ENCODE assay signal across 11 cellular contexts in genomic region chr1:40763742-40764532, GRCh38. TPM values are rescaled to one million over a fixed set of nuclear protein-coding genes. Genes with fewer than 3 reads are reported as not detected.
DNase-seq lines count a peak whose midpoint lies in the region; ATAC-seq and TF ChIP-seq lines count a peak whose summit lies in the region.
"Had no signal": no experiment of that assay in that cellular context is flagged by ENCODE, and none has a peak within 500 bp of the region (broad histone marks: within the 10 kb centered on the region; RNA-seq: fewer than 3 reads in every experiment).

No MANE protein-coding gene starts in this region.

- peak overlapping the region; percentile 22 for H3K27ac ChIP-seq in cardiac muscle cell
- no peak overlapping the region for H3K27ac ChIP-seq in right cardiac atrium (ENCODE audit: low read length)
- H3K27ac ChIP-seq: right atrium auricular region, tibial artery had no signal

- H3K27me3 Mint-ChIP-seq in activated naive CD8-positive, alpha-beta T cell treated with anti-CD3 and anti-CD28 coated beads for 36 hours, result no peaks in the 10 kb centered on the region
- H3K27me3 Mint-ChIP-seq in stimulated activated naive CD8-positive, alpha-beta T cell treated with anti-CD3 and anti-CD28 coated beads, Interleukin-15, Interleukin-2, amounts not matched to agents 100 ng/mL and 50 ng/mL, for 24 hours, result no peaks in the 10 kb centered on the region

- no peaks in the 10 kb centered on the region for H3K9me3 ChIP-seq in cardiac muscle cell (ENCODE audit: low read depth)
- H3K9me3 ChIP-seq in right cardiac atrium (ENCODE audit: control insufficient read depth, low read length), result no peaks in the 10 kb centered on the region
- H3K9me3 ChIP-seq: right atrium auricular region, tibial artery had no signal

- peaks cover 84% of the 10 kb centered on the region for H3K36me3 ChIP-seq in cardiac muscle cell

- DNase-seq in cardiac muscle cell (ENCODE audit: low read depth in 1 of 2, low spot score in 1 of 2) (no peak), right cardiac atrium (no peak), GM19240 (ENCODE audit: insufficient read length, low spot score) (no peak)
- DNase-seq in activated naive CD8-positive, alpha-beta T cell treated with anti-CD3 and anti-CD28 coated beads for 36 hours, result no peak
- DNase-seq: NCI-H1436, tibial artery had no signal

- intact Hi-C loops in right cardiac atrium (cut with DNase I), result loop anchor here in 1 of 4 donors (10.0 kb wide), 1 partner anchor 81 kb away; no protein-coding TSS in a partner anchor

- H3K4me3 ChIP-seq in cardiac muscle cell (no peak overlapping the region), right cardiac atrium (ENCODE audit: low read length) (no peak overlapping the region)
- H3K4me3 ChIP-seq: right atrium auricular region, tibial artery had no signal

- no peaks in the 10 kb centered on the region for H3K27me3 ChIP-seq in cardiac muscle cell
- no peaks in the 10 kb centered on the region for H3K27me3 ChIP-seq in right cardiac atrium (ENCODE audit: control insufficient read depth, insufficient read depth)
- H3K27me3 ChIP-seq: right atrium auricular region, tibial artery had no signal

- no peaks in the 10 kb centered on the region for H3K4me1 ChIP-seq in cardiac muscle cell (ENCODE audit: low read depth)
- no peaks in the 10 kb centered on the region for H3K4me1 ChIP-seq in right cardiac atrium (ENCODE audit: control insufficient read depth, insufficient read depth, low read length)

- H3K4me1 Mint-ChIP-seq in activated naive CD8-positive, alpha-beta T cell treated with anti-CD3 and anti-CD28 coated beads for 36 hours, result peaks cover 32% of the 10 kb centered on the region
- peaks cover 35% of the 10 kb centered on the region for H3K4me1 Mint-ChIP-seq in stimulated activated naive CD8-positive, alpha-beta T cell treated with anti-CD3 and anti-CD28 coated beads, Interleukin-15, Interleukin-2, amounts not matched to agents 100 ng/mL and 50 ng/mL, for 24 hours (ENCODE audit: low read depth)

- WGBS in right cardiac atrium, result 72% methylated on average over 9 of the region's 9 CpGs

- no peak for TF ChIP-seq CTCF in cardiac muscle cell (IDR thresholded peaks at IDR 0.05; ENCODE audit: low read depth, low read length)

- peak overlapping the region; percentile 92 for H3K27ac Mint-ChIP-seq in activated naive CD8-positive, alpha-beta T cell treated with anti-CD3 and anti-CD28 coated beads for 36 hours
- peak overlapping the region; percentile 86 for H3K27ac Mint-ChIP-seq in stimulated activated naive CD8-positive, alpha-beta T cell treated with anti-CD3 and anti-CD28 coated beads, Interleukin-15, Interleukin-2, amounts not matched to agents 100 ng/mL and 50 ng/mL, for 24 hours

- ATAC-seq in right cardiac atrium (no peak), HG03097 (IDR thresholded peaks at IDR 0.05; ENCODE audit: low FRiP score, unreplicated experiment) (peak; percentile 47), GM19035 (IDR thresholded peaks at IDR 0.05; ENCODE audit: unreplicated experiment) (no peak), HG03175 (IDR thresholded peaks at IDR 0.05; ENCODE audit: unreplicated experiment) (no peak)

- peaks cover 42% of the 10 kb centered on the region for H3K36me3 Mint-ChIP-seq in activated naive CD8-positive, alpha-beta T cell treated with anti-CD3 and anti-CD28 coated beads for 36 hours
- peaks cover 71% of the 10 kb centered on the region for H3K36me3 Mint-ChIP-seq in stimulated activated naive CD8-positive, alpha-beta T cell treated with anti-CD3 and anti-CD28 coated beads, Interleukin-15, Interleukin-2, amounts not matched to agents 100 ng/mL and 50 ng/mL, for 24 hours (ENCODE audit: low read depth)

- H3K4me3 Mint-ChIP-seq in activated naive CD8-positive, alpha-beta T cell treated with anti-CD3 and anti-CD28 coated beads for 36 hours, result peak overlapping the region; percentile 71
- H3K4me3 Mint-ChIP-seq in stimulated activated naive CD8-positive, alpha-beta T cell treated with anti-CD3 and anti-CD28 coated beads, Interleukin-15, Interleukin-2, amounts not matched to agents 100 ng/mL and 50 ng/mL, for 24 hours, result peak overlapping the region; percentile 38

- no peaks in the 10 kb centered on the region for H3K9me3 Mint-ChIP-seq in activated naive CD8-positive, alpha-beta T cell treated with anti-CD3 and anti-CD28 coated beads for 36 hours
- H3K9me3 Mint-ChIP-seq in stimulated activated naive CD8-positive, alpha-beta T cell treated with anti-CD3 and anti-CD28 coated beads, Interleukin-15, Interleukin-2, amounts not matched to agents 100 ng/mL and 50 ng/mL, for 24 hours, result no peaks in the 10 kb centered on the region

RNA-seq across cellular contexts. Expression of gene KCNQ4, which starts 19.6 kb away (rescaled TPM):
- total RNA-seq in cardiac muscle cell (1.3 and 3.7 TPM in 2 replicates), right cardiac atrium (1 to 10 TPM in 2 of 4 donors, under 1 TPM in 2; 0.71 to 1.8 (median 1.00) TPM)
- polyA plus RNA-seq in cardiac muscle cell (0.13 and 1.0 TPM in 2 replicates), right cardiac atrium (0.88 TPM)
- under 1 TPM; 0.64 to 0.82 TPM for total RNA-seq in activated naive CD8-positive, alpha-beta T cell treated with anti-CD3 and anti-CD28 coated beads for 36 hours
